ENCODE assay signal across 8 cellular contexts in genomic region chr16:15435216-15435864, GRCh38. TPM values are rescaled to one million over a fixed set of nuclear protein-coding genes. Genes with fewer than 3 reads are reported as not detected.
DNase-seq lines count a peak whose midpoint lies in the region; ATAC-seq, FAIRE-seq and TF ChIP-seq lines count a peak whose summit lies in the region.

No MANE protein-coding gene starts in this region.

- peak; percentile 32 to 34; a peak in 4 of 6 replicates for ATAC-seq in A549
- ATAC-seq in aorta (ENCODE audit: low FRiP score): peak; percentile 21
- no peak for ATAC-seq in HG02798 (IDR thresholded peaks at IDR 0.05; ENCODE audit: poor library complexity, unreplicated experiment)

- intact Hi-C loops in aorta (cut with DNase I): no loop called here

- H3K4me3 ChIP-seq in A549 (peak overlapping the region; percentile 73), bronchial epithelial cell (ENCODE audit: low read depth, low read length) (peak overlapping the region; percentile 42), aorta (ENCODE audit: low read length in 2 of 2) (peak overlapping the region; percentile 64 to 82)

- H3K4me2 ChIP-seq in A549: peak overlapping the region; percentile 91

- H3K4me3 Mint-ChIP-seq in IgD-negative memory B cell (peak overlapping the region; percentile 73 to 92 (median 87)), mesothelial cell of epicardium (peak overlapping the region; percentile 74)

- H3K27ac Mint-ChIP-seq in IgD-negative memory B cell (peak overlapping the region in 1 of 3 donors; percentile 13), mesothelial cell of epicardium (no peak overlapping the region)

- H3K36me3 ChIP-seq in bronchial epithelial cell (ENCODE audit: control insufficient read depth, insufficient read depth, low read length) (no peaks in the 10 kb centered on the region), aorta (ENCODE audit: control insufficient read depth in 1 of 2, insufficient read depth in 2 of 2, low read length in 1 of 2) (no peaks in the 10 kb centered on the region)

- H3K36me3 Mint-ChIP-seq in IgD-negative memory B cell (peaks cover 1% of the 10 kb centered on the region), mesothelial cell of epicardium (no peaks in the 10 kb centered on the region)

- H3K9me3 Mint-ChIP-seq in IgD-negative memory B cell: no peaks in the 10 kb centered on the region
- H3K9me3 Mint-ChIP-seq in mesothelial cell of epicardium: no peaks in the 10 kb centered on the region

- DNase-seq in A549 (ENCODE audit: low read depth in 1 of 2, low spot score in 1 of 2) (no peak), bronchial epithelial cell (ENCODE audit: low read depth) (no peak), mesothelial cell of epicardium (ENCODE audit: low spot score in 2 of 2, unreplicated experiment in 2 of 2) (no peak), aorta (no peak), NCI-H1694 treated with DMSO at 0.1 percent for 48 hours (lab: John Stamatoyannopoulos, UW) (no peak), NCI-H2171 (lab: John Stamatoyannopoulos, UW) (no peak)

- H3K27ac ChIP-seq in A549: peak overlapping the region; percentile 74 to 91
- peak overlapping the region; percentile 34 to 55 for H3K27ac ChIP-seq in aorta (ENCODE audit: low read depth in 1 of 2, low read length in 2 of 2)

- CTCF ChIA-PET in A549 (lab: Yijun Ruan, JAX): interaction anchor here (0.6 to 12.8 kb wide), 4 partner anchors 36 to 116 kb away, joined by 3 to 112 read pairs (median 3); no protein-coding TSS in a partner anchor

- POLR2A ChIA-PET in A549 (lab: Yijun Ruan, JAX): interaction anchor here (0.5 kb wide), 1 partner anchor 148 kb away, joined by 4 read pairs; no protein-coding TSS in a partner anchor

- TF ChIP-seq RAD21 in A549 (conservative IDR thresholded peaks at IDR 0.05 in 1 of 2, IDR thresholded peaks at IDR 0.05 in 1 of 2): peak in 1 of 2 experiments; percentile 13; a peak in 1 of 5 replicates

- peaks cover 45% of the 10 kb centered on the region for H3K4me1 ChIP-seq in A549
- peaks cover 0 to 6% of the 10 kb centered on the region in 2 donors for H3K4me1 ChIP-seq in aorta (ENCODE audit: control insufficient read depth in 1 of 2, insufficient read depth in 2 of 2, low read length in 2 of 2)

- TF ChIP-seq POLR2A in A549 (IDR thresholded peaks at IDR 0.05; ENCODE audit: low read length): no peak

- peaks cover 10 to 12% (median 11%) of the 10 kb centered on the region in 3 donors for H3K4me1 Mint-ChIP-seq in IgD-negative memory B cell
- peaks cover 1% of the 10 kb centered on the region for H3K4me1 Mint-ChIP-seq in mesothelial cell of epicardium

- H3K27me3 Mint-ChIP-seq in IgD-negative memory B cell: peaks cover 18% of the 10 kb centered on the region
- H3K27me3 Mint-ChIP-seq in mesothelial cell of epicardium (ENCODE audit: low read depth): peaks cover 64% of the 10 kb centered on the region

- 16% methylated on average over 21 of the region's 22 CpGs for WGBS in A549 (ENCODE audit: missing lambda C conversion rate)
- 5 to 7% methylated on average over 22 of the region's 22 CpGs for WGBS in aorta, 2 donors

- TF ChIP-seq CTCF in A549 (IDR thresholded peaks at IDR 0.05): no peak
- TF ChIP-seq CTCF in bronchial epithelial cell (IDR thresholded peaks at IDR 0.05; ENCODE audit: insufficient read depth, low read length, severe bottlenecking): no peak
- TF ChIP-seq CTCF in mesothelial cell of epicardium (IDR thresholded peaks at IDR 0.05; ENCODE audit: unreplicated experiment): no peak

- no peak for TF ChIP-seq EP300 in A549 (IDR thresholded peaks at IDR 0.05)

- FAIRE-seq in A549 (lab: Jason Lieb, UNC): no peak
- no peak for FAIRE-seq in bronchial epithelial cell (lab: Jason Lieb, UNC)

- H3K27me3 ChIP-seq in bronchial epithelial cell (ENCODE audit: control insufficient read depth, insufficient read depth, low read length) (no peaks in the 10 kb centered on the region), aorta (ENCODE audit: control insufficient read depth in 1 of 2, insufficient read depth in 2 of 2, low read length in 1 of 2) (no peaks in the 10 kb centered on the region)

- no peaks in the 10 kb centered on the region for H3K9me3 ChIP-seq in A549
- no peaks in the 10 kb centered on the region for H3K9me3 ChIP-seq in aorta (ENCODE audit: control insufficient read depth, low read length)

TF ChIP-seq in A549, 52 proteins besides CTCF, POLR2A, EP300 and RAD21:
- TF ChIP-seq TFCP2L1 (CRISPR knock-in tag; IDR thresholded peaks at IDR 0.05) (no peak), ELK1 (IDR thresholded peaks at IDR 0.05; ENCODE audit: low read depth, low read length) (no peak), HMGXB4 (CRISPR knock-in tag; IDR thresholded peaks at IDR 0.05; ENCODE audit: borderline replicate concordance) (no peak), NPAS2 (CRISPR knock-in tag; IDR thresholded peaks at IDR 0.05; ENCODE audit: borderline replicate concordance) (no peak), HDAC2 (IDR thresholded peaks at IDR 0.05) (peak; percentile 1; the same call in 1 of the 2 replicates), CBX8 (IDR thresholded peaks at IDR 0.05) (no peak)
- TF ChIP-seq, protein P1, sequence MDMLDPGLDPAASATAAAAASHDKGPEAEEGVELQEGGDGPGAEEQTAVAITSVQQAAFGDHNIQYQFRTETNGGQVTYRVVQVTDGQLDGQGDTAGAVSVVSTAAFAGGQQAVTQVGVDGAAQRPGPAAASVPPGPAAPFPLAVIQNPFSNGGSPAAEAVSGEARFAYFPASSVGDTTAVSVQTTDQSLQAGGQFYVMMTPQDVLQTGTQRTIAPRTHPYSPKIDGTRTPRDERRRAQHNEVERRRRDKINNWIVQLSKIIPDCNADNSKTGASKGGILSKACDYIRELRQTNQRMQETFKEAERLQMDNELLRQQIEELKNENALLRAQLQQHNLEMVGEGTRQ (IDR thresholded peaks at IDR 0.05): no peak

RNA-seq across cellular contexts. Expression of gene BMERB1, which starts 1.0 kb away (rescaled TPM):
- polyA plus RNA-seq in A549 (2011; rRNA removed) (44.7 and 45.2 TPM in 2 replicates), A549 (2017; fragmentation: RNase III; extraction: RNeasy Plus Mini Kit Qiagen cat#74134 plus additional on column Dnase treatment) (34.8 to 48.9 TPM (median 47.3 TPM) in 3 replicates), IgD-negative memory B cell (4.2 TPM), aorta (10 to 100 TPM; 52.2 to 76.7 TPM)
- 27.1 and 31.5 TPM in 2 replicates for polyA plus RNA-seq in A549 (2012; cell fraction: cytosol; rRNA removed)
- 21.0 and 21.6 TPM in 2 replicates for polyA plus RNA-seq in A549 (2012; cell fraction: nucleus; rRNA removed)
- 34.4 and 40.5 TPM in 2 replicates for polyA minus RNA-seq in A549 (2011; rRNA and poly(A)+ RNA removed)
- total RNA-seq in bronchial epithelial cell (4.5 and 8.4 TPM in 2 replicates), mesothelial cell of epicardium (2.9 to 3.9 TPM (median 3.1 TPM) in 3 replicates), aorta (10 to 100 TPM; 71.1 TPM)

RNA-seq across cellular contexts. Expression of gene MPV17L, which starts 39.8 kb away (rescaled TPM):
- polyA plus RNA-seq in A549 (2011; rRNA removed) (5.8 and 6.6 TPM in 2 replicates), A549 (2017; fragmentation: RNase III; extraction: RNeasy Plus Mini Kit Qiagen cat#74134 plus additional on column Dnase treatment) (3.1 to 3.7 TPM (median 3.7 TPM) in 3 replicates), IgD-negative memory B cell (0.04 TPM), aorta (1 to 10 TPM; 2.1 to 4.0 TPM)
- polyA plus RNA-seq in A549 (2012; cell fraction: cytosol; rRNA removed): 4.6 and 6.0 TPM in 2 replicates
- polyA plus RNA-seq in A549 (2012; cell fraction: nucleus; rRNA removed): 2.7 and 3.1 TPM in 2 replicates
- 8.9 and 9.6 TPM in 2 replicates for polyA minus RNA-seq in A549 (2011; rRNA and poly(A)+ RNA removed)
- total RNA-seq in bronchial epithelial cell (0.13 and 0.53 TPM in 2 replicates), mesothelial cell of epicardium (3.1 to 3.9 TPM (median 3.5 TPM) in 3 replicates), aorta (1 to 10 TPM; 2.4 to 5.6 TPM)

RNA-seq across cellular contexts. Expression of gene NPIPA5, which starts 57.2 kb away (rescaled TPM):
- polyA plus RNA-seq in A549 (2011; rRNA removed): 0.45 and 1.6 TPM in 2 replicates
- 0.25 and 0.32 TPM in 2 replicates for polyA plus RNA-seq in A549 (2012; cell fraction: cytosol; rRNA removed)
- polyA plus RNA-seq in A549 (2012; cell fraction: nucleus; rRNA removed): 0.52 and 1.7 TPM in 2 replicates
- 4.3 TPM in 1 of 3 replicates, not detected in the others for polyA plus RNA-seq in A549 (2017; fragmentation: RNase III; extraction: RNeasy Plus Mini Kit Qiagen cat#74134 plus additional on column Dnase treatment)
- polyA minus RNA-seq in A549 (2011; rRNA and poly(A)+ RNA removed): not detected in 2 replicates
- polyA plus RNA-seq in IgD-negative memory B cell: 1.4 TPM
- 0.38 and 0.79 TPM in 2 replicates for total RNA-seq in bronchial epithelial cell
- 10.3 to 12.4 TPM (median 11.0 TPM) in 3 replicates for total RNA-seq in mesothelial cell of epicardium
- total RNA-seq in aorta: 10 to 100 TPM; 14.8 to 20.1 TPM
- polyA plus RNA-seq in aorta: 10 to 100 TPM in 1 of 2 donors, 1 to 10 TPM in 1; 3.8 to 93.0 TPM
